ENCODE assay signal across 27 cellular contexts in the genomic region with DNA sequence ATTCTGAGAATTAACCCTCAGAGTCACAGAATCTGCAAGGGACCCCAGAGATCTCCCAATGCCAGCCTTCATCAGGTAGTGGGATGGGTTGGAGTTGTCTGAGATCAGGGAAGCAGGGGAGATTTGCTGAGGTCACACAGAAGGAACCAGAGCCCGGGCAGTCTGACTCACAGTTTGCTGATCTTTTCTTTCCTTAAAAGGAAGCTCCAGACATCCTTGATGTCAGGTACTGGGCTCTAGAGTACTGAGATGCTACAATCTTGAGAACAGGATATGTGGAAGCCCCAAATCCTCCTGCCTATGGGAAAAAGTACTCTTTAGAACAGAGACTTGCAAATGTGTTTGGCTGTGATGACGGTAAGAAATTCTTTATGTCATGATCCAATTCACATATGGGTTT. TPM values are rescaled to one million over a fixed set of nuclear protein-coding genes. Genes with fewer than 3 reads are reported as not detected.
DNase-seq lines count a peak whose midpoint lies in the region; ATAC-seq and FAIRE-seq lines count a peak whose summit lies in the region.
"Had no signal": no experiment of that assay in that cellular context is flagged by ENCODE, and none has a peak within 500 bp of the region (broad histone marks: within the 10 kb centered on the region; RNA-seq: fewer than 3 reads in every experiment).

No MANE protein-coding gene starts in this region.

- H3K9ac ChIP-seq in GM23248 = no peak overlapping the region

- WGBS in GM23248 (ENCODE audit: low coverage in 1 of 2, low lambda C conversion rate in 2 of 2, missing lambda C conversion rate in 2 of 2), 2 experiments = 62 to 69% methylated on average over 2 of the region's 2 CpGs

- no peaks in the 10 kb centered on the region for H3K9me3 ChIP-seq in GM23248 (ENCODE audit: low read depth)
- H3K9me3 ChIP-seq: BE2C, Peyer's patch had no signal

- ATAC-seq in esophagus mucosa = peak; percentile 43
- ATAC-seq in GM18861 (IDR thresholded peaks at IDR 0.05; ENCODE audit: unreplicated experiment) = no peak
- ATAC-seq: T-helper 17 cell had no signal

- H2AFZ ChIP-seq in GM23248 = no peak overlapping the region

- H3K36me3 ChIP-seq in GM23248 (ENCODE audit: low read depth) = no peaks in the 10 kb centered on the region
- H3K36me3 ChIP-seq: BE2C, Peyer's patch had no signal

- no peaks in the 10 kb centered on the region for H3F3A ChIP-seq in GM23248 (ENCODE audit: insufficient read depth)

- FAIRE-seq in RCC 7860 (lab: Jason Lieb, UNC) = no peak
- FAIRE-seq: GM12892 had no signal

- H3K4me1 ChIP-seq in GM23248 (ENCODE audit: insufficient read depth) = 0 out of 2 replicates have a peak, but pooled peaks cover 6% of the 10 kb centered on the region
- H3K4me1 ChIP-seq: Caco-2, Peyer's patch had no signal

- H3K27ac ChIP-seq in GM23248 = no peak overlapping the region
- H3K27ac ChIP-seq: Peyer's patch had no signal

- H4K20me1 ChIP-seq in GM23248 (ENCODE audit: insufficient read depth) = no peaks in the 10 kb centered on the region

- H3K27me3 ChIP-seq in GM23248 (replicated peaks; ENCODE audit: insufficient read depth) = no peaks in the 10 kb centered on the region; the same call in 1 of the 2 replicates
- H3K27me3 ChIP-seq: BE2C, Peyer's patch had no signal

- no peaks in the 10 kb centered on the region for H3K79me2 ChIP-seq in GM23248 (ENCODE audit: insufficient read depth)

- DNase-seq in A172 (ENCODE audit: low spot score) = peak; percentile 54
- DNase-seq in GM23248 = peak; percentile 32
- DNase-seq in RCC 7860 (ENCODE audit: low spot score) = peak; percentile 39
- DNase-seq in NCI-H82 treated with DMSO at 0.1 percent for 48 hours (lab: John Stamatoyannopoulos, UW; ENCODE audit: unreplicated experiment) = no peak
- no peak for DNase-seq in NCI-H1105 (lab: John Stamatoyannopoulos, UW)
- no peak for DNase-seq in medulla oblongata (ENCODE audit: extremely low spot score)
- DNase-seq: activated gamma-delta T cell; BE2C; Caco-2; cortex of kidney; DMS79 treated with DMSO at 0.1 percent for 48 hours; NCI-H146; NCI-H524; nucleus accumbens; retina; stimulated activated CD4-positive, alpha-beta T cell treated with anti-CD3 and anti-CD28 coated beads, Interleukin-2, amount 100 ng/mL, for 24 hours; T-helper 17 cell; trophoblast cell had no signal

- H3K9me2 ChIP-seq in GM23248 (ENCODE audit: insufficient read depth) = no peaks in the 10 kb centered on the region

- in situ Hi-C loops in GM23248 (cut with MboI) = no loop called here

- no peak overlapping the region for H3K4me3 ChIP-seq in GM23248
- H3K4me3 ChIP-seq: Peyer's patch had no signal

- no peak overlapping the region for H3K4me2 ChIP-seq in GM23248 (ENCODE audit: unreplicated experiment)

RNA-seq across cellular contexts. Expression of a gene that starts 0.7 kb away (rescaled TPM):
- not detected in 2 replicates for total RNA-seq in A172 (2014; rRNA removed; shearing (Covaris generic))
- total RNA-seq in GM23248 (2014; rRNA removed; shearing (Covaris generic)) = not detected in 2 replicates
- not detected in 2 replicates for polyA plus RNA-seq in GM23248 (2016; fragmentation: Nextera tagmentation; extraction: Ambion mirVana)
- total RNA-seq in esophagus mucosa = not detected
- total RNA-seq: A673, Caco-2, glomerular endothelial cell, lung microvascular endothelial cell, Peyer's patch, SK-MEL-5, T-helper 17 cell had no signal
- polyA plus RNA-seq: small intestine had no signal

RNA-seq across cellular contexts. Expression of a gene that starts 31.3 kb away (rescaled TPM):
- total RNA-seq in A172 (2014; rRNA removed; shearing (Covaris generic)) = 25.5 and 26.6 TPM in 2 replicates
- total RNA-seq in GM23248 (2014; rRNA removed; shearing (Covaris generic)) = 19.0 and 27.5 TPM in 2 replicates
- 18.2 and 19.8 TPM in 2 replicates for polyA plus RNA-seq in GM23248 (2016; fragmentation: Nextera tagmentation; extraction: Ambion mirVana)
- total RNA-seq in esophagus mucosa = 62.1 TPM

Comparison
In these comparisons a context has a peak if more than half of its experiments do, and no peak if none do; other contexts are left out.
1. DNase-seq: peak in A172 (single experiment), GM23248 (single experiment) and RCC 7860 (single experiment); none in NCI-H82 treated with DMSO at 0.1 percent for 48 hours (single experiment), NCI-H1105 (single experiment) and medulla oblongata (single experiment).